In the genomic region with DNA sequence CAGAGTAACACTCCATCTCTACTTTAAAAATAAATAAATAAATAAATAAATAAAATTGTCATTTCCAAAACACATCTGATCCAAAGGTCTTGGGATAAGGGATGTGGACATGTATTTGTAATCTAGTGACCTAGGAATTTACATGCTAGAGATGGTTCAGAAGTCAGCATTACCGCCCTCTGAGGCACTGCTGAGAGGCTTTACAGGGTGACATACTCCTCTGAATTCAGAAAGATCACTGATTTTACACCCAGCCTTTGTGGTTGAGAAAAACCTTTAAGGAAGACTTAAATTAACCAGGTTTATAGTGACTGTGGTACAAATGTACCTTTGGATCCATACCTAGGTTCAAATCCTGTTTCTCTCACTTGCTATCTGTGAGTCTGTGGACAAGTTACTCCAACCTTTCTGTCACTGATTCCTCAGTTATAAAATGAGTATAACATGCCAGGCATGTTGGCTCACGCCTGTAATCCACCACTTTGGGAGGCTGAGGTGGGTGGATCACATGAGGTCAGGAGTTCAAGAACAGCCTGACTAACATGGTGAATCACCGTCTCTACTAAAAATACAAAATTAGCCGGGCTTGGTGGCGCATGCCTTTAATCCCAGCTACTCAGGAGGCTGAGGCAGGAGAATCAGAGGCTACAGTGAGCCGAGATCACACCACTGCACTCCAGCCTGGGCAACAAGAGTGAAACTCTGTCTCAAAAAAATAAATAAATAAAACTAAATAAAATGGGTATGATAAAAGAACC, we compare ENCODE assay signal across 9 cellular contexts. TPM values are rescaled to one million over a fixed set of nuclear protein-coding genes. Genes with fewer than 3 reads are reported as not detected.
DNase-seq lines count a peak whose midpoint lies in the region; ATAC-seq, FAIRE-seq and TF ChIP-seq lines count a peak whose summit lies in the region.
"Had no signal": no experiment of that assay in that cellular context is flagged by ENCODE, and none has a peak within 500 bp of the region (broad histone marks: within the 10 kb centered on the region; RNA-seq: fewer than 3 reads in every experiment).

No MANE protein-coding gene starts in this region.

- ATAC-seq in left cardiac atrium: peak in 1 of 2 donors; percentile 92
- no peak for ATAC-seq in HG03439 (IDR thresholded peaks at IDR 0.05; ENCODE audit: unreplicated experiment)
- ATAC-seq in CD8-positive, alpha-beta T cell: no peak
- no peak for ATAC-seq in GM18870 (IDR thresholded peaks at IDR 0.05; ENCODE audit: unreplicated experiment)

- no peaks in the 10 kb centered on the region for H3K27me3 Mint-ChIP-seq in CD8-positive, alpha-beta T cell (ENCODE audit: low read depth)

- no peak for TF ChIP-seq EP300 in suprapubic skin (IDR thresholded peaks at IDR 0.05)

- intact Hi-C loops in adrenal gland (cut with DNase I) (no loop called here), left cardiac atrium (cut with DNase I) (no loop called here)
- intact Hi-C loops in CD8-positive, alpha-beta T cell (cut with DNase I, micrococcal nuclease): no loop called here

- no peaks in the 10 kb centered on the region for H3K9me3 ChIP-seq in adrenal gland (replicated peaks in 1 of 3)
- no peaks in the 10 kb centered on the region for H3K9me3 ChIP-seq in suprapubic skin
- no peaks in the 10 kb centered on the region for H3K9me3 ChIP-seq in CD8-positive, alpha-beta T cell (ENCODE audit: low read length)

- POLR2A ChIA-PET in CD8-positive, alpha-beta T cell (lab: Charles Lee): interaction anchor here (0.5 kb wide), 1 partner anchor 20 kb away, joined by 5 read pairs; no protein-coding TSS in a partner anchor

- H3K4me3 ChIP-seq in adrenal gland: no peak overlapping the region
- no peak overlapping the region for H3K4me3 ChIP-seq in suprapubic skin
- H3K4me3 ChIP-seq in CD8-positive, alpha-beta T cell (ENCODE audit: low read depth, low read length): no peak overlapping the region

- no peak for FAIRE-seq in D721Med (lab: Jason Lieb, UNC)

- peaks cover 7% of the 10 kb centered on the region for H3K36me3 Mint-ChIP-seq in CD8-positive, alpha-beta T cell

- CTCF ChIA-PET in CD8-positive, alpha-beta T cell (lab: Charles Lee): no interaction called here

- no peak overlapping the region for H3K4me3 Mint-ChIP-seq in CD8-positive, alpha-beta T cell

- DNase-seq in HS-5 (ENCODE audit: low read depth) (peak; percentile 77), adrenal gland (peak; percentile 48 to 81 (median 75)), left cardiac atrium (peak; percentile 47), suprapubic skin (ENCODE audit: low spot score in 2 of 2) (peak in 1 of 2 donors; percentile 69), D721Med (ENCODE audit: insufficient read length, low spot score) (no peak)
- DNase-seq in CD8-positive, alpha-beta T cell: no peak
- DNase-seq: Kasumi-1 had no signal

- no peaks in the 10 kb centered on the region for H3K27me3 ChIP-seq in adrenal gland
- H3K27me3 ChIP-seq in suprapubic skin: no peaks in the 10 kb centered on the region
- H3K27me3 ChIP-seq in CD8-positive, alpha-beta T cell (ENCODE audit: insufficient read depth, low read length): no peaks in the 10 kb centered on the region

- 39 to 63% (median 48%) methylated on average over 6 of the region's 6 CpGs for WGBS in adrenal gland, 4 donors
- WGBS in suprapubic skin: 34% methylated on average over 6 of the region's 6 CpGs

- H3K9me3 Mint-ChIP-seq in CD8-positive, alpha-beta T cell: no peaks in the 10 kb centered on the region

- H3K27ac Mint-ChIP-seq in CD8-positive, alpha-beta T cell: no peak overlapping the region

- TF ChIP-seq POLR2A in adrenal gland (IDR thresholded peaks at IDR 0.05): peak in 1 of 2 donors; percentile 14
- TF ChIP-seq POLR2A in suprapubic skin (IDR thresholded peaks at IDR 0.05): no peak

- H3K4me1 Mint-ChIP-seq in CD8-positive, alpha-beta T cell (ENCODE audit: low read depth): peaks cover 24% of the 10 kb centered on the region

- TF ChIP-seq CTCF in adrenal gland (IDR thresholded peaks at IDR 0.05): no peak
- no peak for TF ChIP-seq CTCF in suprapubic skin (IDR thresholded peaks at IDR 0.05)
- no peak for TF ChIP-seq CTCF in CD8-positive, alpha-beta T cell (IDR thresholded peaks at IDR 0.05)
- no peak for TF ChIP-seq CTCF in D721Med (IDR thresholded peaks at IDR 0.05; ENCODE audit: insufficient read depth, missing control alignments)

- H3K27ac ChIP-seq in adrenal gland: peak overlapping the region in 3 of 5 donors; percentile 52 to 88 (median 62)
- peak overlapping the region; percentile 68 for H3K27ac ChIP-seq in suprapubic skin
- no peak overlapping the region for H3K27ac ChIP-seq in CD8-positive, alpha-beta T cell (ENCODE audit: low read depth, low read length)

- H3K4me1 ChIP-seq in adrenal gland (replicated peaks in 1 of 2) (peaks cover 0 to 27% of the 10 kb centered on the region in 2 donors), suprapubic skin (peaks cover 24% of the 10 kb centered on the region)
- no peaks in the 10 kb centered on the region for H3K4me1 ChIP-seq in CD8-positive, alpha-beta T cell (ENCODE audit: insufficient read depth, low read length)

- H3K36me3 ChIP-seq in adrenal gland (replicated peaks in 1 of 2) (no peaks in the 10 kb centered on the region), suprapubic skin (no peaks in the 10 kb centered on the region)
- no peaks in the 10 kb centered on the region for H3K36me3 ChIP-seq in CD8-positive, alpha-beta T cell (ENCODE audit: insufficient read depth, low read length)

RNA-seq across cellular contexts. Expression of a gene that starts 20.1 kb away (rescaled TPM):
- total RNA-seq in adrenal gland (100 to 1,000 TPM in 2 of 8 donors, 10 to 100 TPM in 6; 61.9 to 180 (median 87.3) TPM), left cardiac atrium (10 to 100 TPM; 39.3 to 45.1 TPM), suprapubic skin (100 to 1,000 TPM in 2 of 4 donors, 10 to 100 TPM in 2; 49.7 to 166 (median 90.4) TPM)
- polyA plus RNA-seq in adrenal gland: 10 to 100 TPM; 70.4 to 99.5 (median 76.3) TPM
- 10 to 100 TPM; 48.5 to 49.2 TPM for total RNA-seq in CD8-positive, alpha-beta T cell

Comparison
In these comparisons a context has a peak if more than half of its experiments do, and no peak if none do; other contexts are left out.
1. DNase-seq: peak in HS-5 (single experiment), adrenal gland (7 of 7) and left cardiac atrium (single experiment); none in CD8-positive, alpha-beta T cell (0 of 7) and D721Med (single experiment).